Comparison of ENCODE assay signal across 19 cellular contexts in the genomic region with DNA sequence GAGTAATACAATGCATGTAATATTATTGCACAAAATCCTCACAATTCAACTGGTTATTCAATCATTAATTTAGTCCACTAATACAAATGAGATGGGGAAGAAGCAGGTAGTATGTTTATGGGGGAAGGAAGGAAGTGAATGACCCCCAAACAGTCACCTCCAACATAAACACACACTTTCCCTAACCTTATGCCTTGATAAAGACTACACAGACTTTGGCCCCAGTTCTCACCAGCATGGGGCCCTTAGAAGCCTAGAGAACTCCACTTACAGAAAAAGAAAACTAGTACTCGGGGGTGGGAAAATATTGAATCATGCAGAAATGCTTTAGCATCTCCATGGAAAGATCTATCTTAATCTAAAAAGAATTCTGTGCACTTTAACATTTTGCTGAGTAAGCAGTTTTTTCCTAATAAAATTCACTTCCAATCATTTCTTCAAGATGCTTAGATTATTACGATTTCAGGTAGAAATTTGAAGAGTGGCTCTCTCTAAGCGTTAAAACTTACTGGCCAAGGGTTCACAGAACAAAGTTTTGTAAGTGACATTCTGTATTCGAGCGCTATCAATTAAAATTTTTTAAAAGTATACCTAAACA.
"Had no signal": no experiment of that assay in that cellular context is flagged by ENCODE, and none has a peak within 500 bp of the region (broad histone marks: within the 10 kb centered on the region; RNA-seq: fewer than 3 reads in every experiment).

No MANE protein-coding gene starts in this region.

- H3K36me3 ChIP-seq: cardiac muscle cell, left ventricle myocardium inferior, tibial artery had no signal

- ATAC-seq: body of pancreas; natural killer cell treated with Interleukin-12 subunit alpha and Interleukin-12 subunit beta and Interleukin-15 and Interleukin-18, amount 100 ng/mL, for 72 hours; sciatic nerve; stimulated activated effector memory CD8-positive, alpha-beta T cell treated with anti-CD3 and anti-CD28 coated beads, Interleukin-12 subunit alpha, Interleukin-12 subunit beta, amount 100 ng/mL, for 72 hours; stimulated activated naive CD8-positive, alpha-beta T cell treated with anti-CD3 and anti-CD28 coated beads, Interleukin-15, amount 100 ng/mL, for 72 hours had no signal

- H3K27ac ChIP-seq: cardiac muscle cell, left ventricle myocardium inferior, tibial artery, VCaP had no signal

- H3K27ac Mint-ChIP-seq: activated naive CD4-positive, alpha-beta T cell treated with anti-CD3 and anti-CD28 coated beads, Interleukin-2, amount 50 U/mL, for 24 hours; stimulated activated effector memory CD8-positive, alpha-beta T cell treated with anti-CD3 and anti-CD28 coated beads, Interleukin-12 subunit alpha, Interleukin-12 subunit beta, amount 100 ng/mL, for 72 hours; stimulated activated naive CD8-positive, alpha-beta T cell treated with anti-CD3 and anti-CD28 coated beads, Interleukin-15, amount 100 ng/mL, for 72 hours had no signal

- H3K27me3 Mint-ChIP-seq: activated naive CD4-positive, alpha-beta T cell treated with anti-CD3 and anti-CD28 coated beads, Interleukin-2, amount 50 U/mL, for 24 hours; natural killer cell treated with Interleukin-12 subunit alpha and Interleukin-12 subunit beta and Interleukin-15 and Interleukin-18, amount 100 ng/mL, for 72 hours; stimulated activated naive CD8-positive, alpha-beta T cell treated with anti-CD3 and anti-CD28 coated beads, Interleukin-15, amount 100 ng/mL, for 72 hours had no signal

- H3K36me3 Mint-ChIP-seq: activated naive CD4-positive, alpha-beta T cell treated with anti-CD3 and anti-CD28 coated beads, Interleukin-2, amount 50 U/mL, for 24 hours; natural killer cell treated with Interleukin-12 subunit alpha and Interleukin-12 subunit beta and Interleukin-15 and Interleukin-18, amount 100 ng/mL, for 72 hours had no signal

- H3K9me3 ChIP-seq: body of pancreas, left ventricle myocardium inferior, tibial artery had no signal

- DNase-seq: activated CD4-positive, alpha-beta T cell treated with anti-CD3 and anti-CD28 coated beads for 1 hour; activated gamma-delta T cell treated with Interleukin-2 at 50 U/mL for 16 hours; activated T-cell treated with anti-CD3 and anti-CD28 coated beads, Interleukin-2, amount 50 U/mL, for 1 hour; anterior cingulate cortex; body of pancreas; effector CD4-positive, alpha-beta T cell; hypothalamus; left ventricle myocardium inferior; small intestine; stimulated activated CD4-positive, alpha-beta T cell treated with anti-CD3 and anti-CD28 coated beads, Interleukin-2, amount 100 ng/mL, for 24 hours; stimulated activated naive CD8-positive, alpha-beta T cell treated with anti-CD3 and anti-CD28 coated beads, Interleukin-15, amount 100 ng/mL, for 72 hours; tibial artery had no signal

- H3K4me3 Mint-ChIP-seq: activated naive CD4-positive, alpha-beta T cell treated with anti-CD3 and anti-CD28 coated beads, Interleukin-2, amount 50 U/mL, for 24 hours; natural killer cell treated with Interleukin-12 subunit alpha and Interleukin-12 subunit beta and Interleukin-15 and Interleukin-18, amount 100 ng/mL, for 72 hours; stimulated activated effector memory CD8-positive, alpha-beta T cell treated with anti-CD3 and anti-CD28 coated beads, Interleukin-12 subunit alpha, Interleukin-12 subunit beta, amount 100 ng/mL, for 72 hours; stimulated activated naive CD8-positive, alpha-beta T cell treated with anti-CD3 and anti-CD28 coated beads, Interleukin-15, amount 100 ng/mL, for 72 hours had no signal

- FAIRE-seq: endometrium, small intestine had no signal

- H3K4me3 ChIP-seq: body of pancreas, cardiac muscle cell, left ventricle myocardium inferior, tibial artery had no signal

- H3K27me3 ChIP-seq: body of pancreas, cardiac muscle cell, tibial artery had no signal

- H3K9me3 Mint-ChIP-seq: activated naive CD4-positive, alpha-beta T cell treated with anti-CD3 and anti-CD28 coated beads, Interleukin-2, amount 50 U/mL, for 24 hours; natural killer cell treated with Interleukin-12 subunit alpha and Interleukin-12 subunit beta and Interleukin-15 and Interleukin-18, amount 100 ng/mL, for 72 hours; stimulated activated effector memory CD8-positive, alpha-beta T cell treated with anti-CD3 and anti-CD28 coated beads, Interleukin-12 subunit alpha, Interleukin-12 subunit beta, amount 100 ng/mL, for 72 hours; stimulated activated naive CD8-positive, alpha-beta T cell treated with anti-CD3 and anti-CD28 coated beads, Interleukin-15, amount 100 ng/mL, for 72 hours had no signal
